Comparison of ENCODE assay signal across 9 cellular contexts in genomic region chr10:91198781-91199180, GRCh38.
DNase-seq lines count a peak whose midpoint lies in the region; ATAC-seq lines count a peak whose summit lies in the region.
"Had no signal": no experiment of that assay in that cellular context is flagged by ENCODE, and none has a peak within 500 bp of the region (broad histone marks: within the 10 kb centered on the region; RNA-seq: fewer than 3 reads in every experiment).

No MANE protein-coding gene starts in this region.

- H3K9me3 ChIP-seq in subcutaneous abdominal adipose tissue (ENCODE audit: control insufficient read depth in 5 of 5, low read length in 5 of 5) = no peaks in the 10 kb centered on the region

- peak; percentile 75 for ATAC-seq in HG02798 (IDR thresholded peaks at IDR 0.05; ENCODE audit: poor library complexity, unreplicated experiment)

- H3K27me3 ChIP-seq in subcutaneous abdominal adipose tissue (ENCODE audit: control insufficient read depth in 5 of 5, insufficient read depth in 4 of 5, low read length in 5 of 5) = no peaks in the 10 kb centered on the region

- no peaks in the 10 kb centered on the region for H3K36me3 ChIP-seq in subcutaneous abdominal adipose tissue (ENCODE audit: control insufficient read depth in 5 of 5, insufficient read depth in 5 of 5, low read length in 5 of 5)

- H3K9ac ChIP-seq in subcutaneous abdominal adipose tissue (ENCODE audit: low read length in 5 of 5) = no peak overlapping the region

- peak overlapping the region; percentile 67 for H3K27ac ChIP-seq in subcutaneous abdominal adipose tissue (ENCODE audit: low read depth, low read length)
- H3K27ac ChIP-seq: 22Rv1 had no signal

- peak; percentile 22 for DNase-seq in DMS53 (lab: John Stamatoyannopoulos, UW)
- DNase-seq in DMS53 treated with DMSO at 0.1 percent for 48 hours (lab: John Stamatoyannopoulos, UW; ENCODE audit: unreplicated experiment) = no peak
- DNase-seq in RPMI8226 = peak; percentile 71
- peak; percentile 90 for DNase-seq in fibroblast of the conjunctiva (ENCODE audit: low read depth)
- no peak for DNase-seq in activated effector memory CD4-positive, alpha-beta T cell treated with Interleukin-2 at 50 U/mL for 16 hours
- no peak for DNase-seq in NCI-H1436 treated with DMSO at 0.1 percent for 48 hours (lab: John Stamatoyannopoulos, UW)

- H3K4me1 ChIP-seq in subcutaneous abdominal adipose tissue (ENCODE audit: control insufficient read depth in 5 of 5, insufficient read depth in 5 of 5, low read length in 5 of 5) = peaks cover 2 to 15% (median 12%) of the 10 kb centered on the region in 5 donors

- no peak overlapping the region for H3K4me3 ChIP-seq in subcutaneous abdominal adipose tissue (ENCODE audit: low read depth in 1 of 5, low read length in 5 of 5)

Comparison
In these comparisons a context has a peak if more than half of its experiments do, and no peak if none do; other contexts are left out.
1. DNase-seq: peak in DMS53 (single experiment), RPMI8226 (single experiment) and fibroblast of the conjunctiva (single experiment); none in DMS53 treated with DMSO at 0.1 percent for 48 hours (single experiment), activated effector memory CD4-positive, alpha-beta T cell treated with Interleukin-2 at 50 U/mL for 16 hours (single experiment) and NCI-H1436 treated with DMSO at 0.1 percent for 48 hours (single experiment).